Comparison of ENCODE assay signal across 4 cellular contexts in the genomic region with DNA sequence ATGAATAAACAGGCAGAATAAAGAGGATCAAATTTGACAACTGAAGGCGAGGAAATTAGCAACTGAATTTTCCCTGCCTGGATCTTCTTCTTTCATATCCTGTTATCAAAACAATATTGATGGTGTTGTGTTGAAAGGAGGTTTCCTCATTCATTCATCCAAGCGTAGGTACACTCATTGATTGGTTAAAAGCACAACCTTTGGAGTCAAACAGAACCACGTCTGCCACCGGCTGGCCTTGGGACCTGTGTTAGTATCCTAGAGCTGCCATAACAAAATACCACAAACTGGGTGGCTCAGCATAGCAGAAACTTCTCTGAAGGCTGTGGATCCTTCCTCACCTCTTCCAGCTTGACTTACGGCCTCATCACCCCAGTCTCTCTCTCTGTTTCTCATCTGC.
"Had no signal": no experiment of that assay in that cellular context is flagged by ENCODE, and none has a peak within 500 bp of the region (broad histone marks: within the 10 kb centered on the region; RNA-seq: fewer than 3 reads in every experiment).

No MANE protein-coding gene starts in this region.

- DNase-seq: H9, HCEC 1CT, KBM-7 had no signal

- H3K4me2 ChIP-seq: GM23338 had no signal

- ATAC-seq: GM23338 had no signal

- H2AFZ ChIP-seq: GM23338 had no signal

- H3K4me3 ChIP-seq: GM23338 had no signal
